In genomic region chr2:200509608-200510433, GRCh38 we compare ENCODE assay signal across 1 cellular context.
TF ChIP-seq lines count a peak whose summit lies in the region.

KCTD18 (minus strand) TSS chr2:200510068; CDS start chr2:200507016, 3,052 bp downstream.

TF ChIP-seq in K562, 482 proteins besides CTCF, POLR2A, EP300 and RAD21 (continued from another document and continues in another):
- TF ChIP-seq DEAF1 (CRISPR knock-in tag; IDR thresholded peaks at IDR 0.05) (no peak), PTRF (tag; IDR thresholded peaks at IDR 0.05) (no peak), ZBTB26 (CRISPR knock-in tag; IDR thresholded peaks at IDR 0.05) (no peak), CHD7 (IDR thresholded peaks at IDR 0.05; ENCODE audit: low read depth, low read length) (no peak), RNF2 (IDR thresholded peaks at IDR 0.05) (peak; percentile 18; the same call in 1 of the 2 replicates), CEBPZ (IDR thresholded peaks at IDR 0.05; ENCODE audit: borderline replicate concordance, low read depth, low read length) (no peak), GABPB1 (CRISPR knock-in tag; IDR thresholded peaks at IDR 0.05) (peak; percentile 76), LARP7 (IDR thresholded peaks at IDR 0.05) (no peak), JUN (IDR thresholded peaks at IDR 0.05; ENCODE audit: borderline replicate concordance, low read depth, low read length) (no peak), JUN (CRISPR knock-in tag; IDR thresholded peaks at IDR 0.05; ENCODE audit: borderline replicate concordance) (no peak), ADNP (tag; IDR thresholded peaks at IDR 0.05) (no peak), E2F6 (IDR thresholded peaks at IDR 0.05; ENCODE audit: borderline replicate concordance in 1 of 2, extremely low read depth in 1 of 2, insufficient read depth in 1 of 2, insufficient read length in 1 of 2, low read depth in 1 of 2, low read length in 1 of 2, poor library complexity in 1 of 2, severe bottlenecking in 1 of 2) (peak in 1 of 2 experiments; percentile 61), HMG20A (CRISPR knock-in tag; conservative IDR thresholded peaks at IDR 0.05) (no peak), SP2 (IDR thresholded peaks at IDR 0.05; ENCODE audit: extremely low read depth, low read depth, low read length, poor library complexity, severe bottlenecking) (no peak), FOXP1 (CRISPR knock-in tag; IDR thresholded peaks at IDR 0.05) (peak; percentile 60; the same call in 1 of the 2 replicates), EGR1 (conservative IDR thresholded peaks at IDR 0.05) (peak; percentile 54), PCBP1 (IDR thresholded peaks at IDR 0.05; ENCODE audit: low read depth, low read length, poor library complexity, severe bottlenecking) (no peak), RAD51 (IDR thresholded peaks at IDR 0.05; ENCODE audit: borderline replicate concordance, low read depth) (no peak), E2F8 (IDR thresholded peaks at IDR 0.05; ENCODE audit: low read depth, partially characterized antibody) (no peak), ZNF445 (CRISPR knock-in tag; IDR thresholded peaks at IDR 0.05; ENCODE audit: low read depth) (no peak), RBM25 (IDR thresholded peaks at IDR 0.05; ENCODE audit: low read depth, low read length, severe bottlenecking) (peak; percentile 43), HMGXB4 (CRISPR knock-in tag; IDR thresholded peaks at IDR 0.05) (no peak; the same call in 1 of the 2 replicates), RBM39 (optimal IDR thresholded peaks at IDR 0.05; ENCODE audit: low read depth, low read length) (no peak), HOMEZ (CRISPR knock-in tag; IDR thresholded peaks at IDR 0.05) (no peak), NRF1 (conservative IDR thresholded peaks at IDR 0.05 in 1 of 2, IDR thresholded peaks at IDR 0.05 in 1 of 2) (peak; percentile 35 to 49; a peak in 2 of 4 replicates), SAP30 (IDR thresholded peaks at IDR 0.05; ENCODE audit: borderline replicate concordance, insufficient read depth, low read depth, low read length, poor library complexity, severe bottlenecking) (no peak)
